Comparison of ENCODE assay signal across 17 cellular contexts in the genomic region with DNA sequence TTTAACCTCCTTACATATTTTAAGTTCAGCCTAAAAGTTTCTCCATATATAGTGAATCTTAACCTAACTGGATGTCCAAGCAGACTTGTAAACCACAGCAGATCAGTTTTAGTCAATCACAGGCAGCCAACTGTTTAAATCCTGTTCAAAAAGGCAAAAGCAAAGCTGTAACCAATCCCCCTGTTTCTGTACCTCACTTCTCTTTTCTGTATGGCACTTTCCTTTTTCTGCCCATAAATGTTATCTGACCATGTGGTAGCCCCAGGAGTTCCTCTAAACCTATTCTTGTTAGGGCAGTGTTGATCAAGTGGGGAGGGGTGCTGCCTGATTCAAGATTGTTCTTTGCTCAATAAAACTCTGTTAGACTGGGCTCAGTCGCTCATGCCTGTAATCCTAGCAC.
"Had no signal": no experiment of that assay in that cellular context is flagged by ENCODE, and none has a peak within 500 bp of the region (broad histone marks: within the 10 kb centered on the region; RNA-seq: fewer than 3 reads in every experiment).

No MANE protein-coding gene starts in this region.

- H3K36me3 Mint-ChIP-seq: activated CD8-positive, alpha-beta memory T cell treated with anti-CD3 and anti-CD28 coated beads, Interleukin-2, amount 10 ng/mL, durations not matched to agents 7 days and 5 days; activated naive CD4-positive, alpha-beta T cell treated with anti-CD3 and anti-CD28 coated beads, Interleukin-2, amount 50 U/mL, for 24 hours; stimulated activated effector memory CD8-positive, alpha-beta T cell treated with anti-CD3 and anti-CD28 coated beads, Interleukin-12 subunit alpha, Interleukin-12 subunit beta, amount 100 ng/mL, for 72 hours had no signal

- DNase-seq: activated CD4-positive, alpha-beta T cell treated with anti-CD3 and anti-CD28 coated beads, Interleukin-2, amount 50 U/mL, for 48 hours; activated CD4-positive, CD25-positive, alpha-beta regulatory T cell treated with anti-CD3 and anti-CD28 coated beads, Interleukin-2, amount 50 U/mL, for 72 hours; activated CD8-positive, alpha-beta memory T cell treated with anti-CD3 and anti-CD28 coated beads, Interleukin-2, amount 10 ng/mL, durations not matched to agents 7 days and 5 days; activated effector memory CD4-positive, alpha-beta T cell treated with Interleukin-2 at 50 U/mL for 16 hours; activated T-cell treated with anti-CD3 and anti-CD28 coated beads, Interleukin-2, amount 50 U/mL, for 24 hours; amniotic stem cell; brain microvascular endothelial cell; cerebellar nuclear complex; dermis blood vessel endothelial cell; erythroblast; midbrain; right cardiac atrium; T-helper 17 cell; transverse colon had no signal

- H3K27me3 Mint-ChIP-seq: activated naive CD4-positive, alpha-beta T cell treated with anti-CD3 and anti-CD28 coated beads, Interleukin-2, amount 50 U/mL, for 24 hours; activated T-cell treated with anti-CD3 and anti-CD28 coated beads, Interleukin-2, amount 50 U/mL, for 24 hours had no signal

- H3K4me1 Mint-ChIP-seq: stimulated activated effector memory CD8-positive, alpha-beta T cell treated with anti-CD3 and anti-CD28 coated beads, Interleukin-12 subunit alpha, Interleukin-12 subunit beta, amount 100 ng/mL, for 72 hours; T-helper 17 cell had no signal

- H3K4me3 Mint-ChIP-seq: activated CD8-positive, alpha-beta memory T cell treated with anti-CD3 and anti-CD28 coated beads, Interleukin-2, amount 10 ng/mL, durations not matched to agents 7 days and 5 days; activated naive CD4-positive, alpha-beta T cell treated with anti-CD3 and anti-CD28 coated beads, Interleukin-2, amount 50 U/mL, for 24 hours; activated T-cell treated with anti-CD3 and anti-CD28 coated beads, Interleukin-2, amount 50 U/mL, for 24 hours; stimulated activated effector memory CD8-positive, alpha-beta T cell treated with anti-CD3 and anti-CD28 coated beads, Interleukin-12 subunit alpha, Interleukin-12 subunit beta, amount 100 ng/mL, for 72 hours; T-helper 17 cell had no signal

- H3K9me3 Mint-ChIP-seq: activated naive CD4-positive, alpha-beta T cell treated with anti-CD3 and anti-CD28 coated beads, Interleukin-2, amount 50 U/mL, for 24 hours; activated T-cell treated with anti-CD3 and anti-CD28 coated beads, Interleukin-2, amount 50 U/mL, for 24 hours; stimulated activated effector memory CD8-positive, alpha-beta T cell treated with anti-CD3 and anti-CD28 coated beads, Interleukin-12 subunit alpha, Interleukin-12 subunit beta, amount 100 ng/mL, for 72 hours had no signal

- H3K27me3 ChIP-seq: brain microvascular endothelial cell, transverse colon had no signal

- H3K36me3 ChIP-seq: brain microvascular endothelial cell, transverse colon had no signal

- H3K4me1 ChIP-seq: transverse colon had no signal

- H3K27ac Mint-ChIP-seq: activated CD8-positive, alpha-beta memory T cell treated with anti-CD3 and anti-CD28 coated beads, Interleukin-2, amount 10 ng/mL, durations not matched to agents 7 days and 5 days; activated naive CD4-positive, alpha-beta T cell treated with anti-CD3 and anti-CD28 coated beads, Interleukin-2, amount 50 U/mL, for 24 hours; activated T-cell treated with anti-CD3 and anti-CD28 coated beads, Interleukin-2, amount 50 U/mL, for 24 hours; progenitor cell of endocrine pancreas; stimulated activated effector memory CD8-positive, alpha-beta T cell treated with anti-CD3 and anti-CD28 coated beads, Interleukin-12 subunit alpha, Interleukin-12 subunit beta, amount 100 ng/mL, for 72 hours; T-helper 17 cell had no signal

- H3K9me3 ChIP-seq: transverse colon had no signal

- ATAC-seq: activated CD8-positive, alpha-beta memory T cell treated with anti-CD3 and anti-CD28 coated beads, Interleukin-2, amount 10 ng/mL, durations not matched to agents 7 days and 5 days; stimulated activated effector memory CD8-positive, alpha-beta T cell treated with anti-CD3 and anti-CD28 coated beads, Interleukin-12 subunit alpha, Interleukin-12 subunit beta, amount 100 ng/mL, for 72 hours; T-helper 17 cell had no signal

- H3K4me3 ChIP-seq: transverse colon had no signal

- H3K27ac ChIP-seq: brain microvascular endothelial cell, transverse colon had no signal
